Comparison of ENCODE assay signal across 8 cellular contexts in the genomic region with DNA sequence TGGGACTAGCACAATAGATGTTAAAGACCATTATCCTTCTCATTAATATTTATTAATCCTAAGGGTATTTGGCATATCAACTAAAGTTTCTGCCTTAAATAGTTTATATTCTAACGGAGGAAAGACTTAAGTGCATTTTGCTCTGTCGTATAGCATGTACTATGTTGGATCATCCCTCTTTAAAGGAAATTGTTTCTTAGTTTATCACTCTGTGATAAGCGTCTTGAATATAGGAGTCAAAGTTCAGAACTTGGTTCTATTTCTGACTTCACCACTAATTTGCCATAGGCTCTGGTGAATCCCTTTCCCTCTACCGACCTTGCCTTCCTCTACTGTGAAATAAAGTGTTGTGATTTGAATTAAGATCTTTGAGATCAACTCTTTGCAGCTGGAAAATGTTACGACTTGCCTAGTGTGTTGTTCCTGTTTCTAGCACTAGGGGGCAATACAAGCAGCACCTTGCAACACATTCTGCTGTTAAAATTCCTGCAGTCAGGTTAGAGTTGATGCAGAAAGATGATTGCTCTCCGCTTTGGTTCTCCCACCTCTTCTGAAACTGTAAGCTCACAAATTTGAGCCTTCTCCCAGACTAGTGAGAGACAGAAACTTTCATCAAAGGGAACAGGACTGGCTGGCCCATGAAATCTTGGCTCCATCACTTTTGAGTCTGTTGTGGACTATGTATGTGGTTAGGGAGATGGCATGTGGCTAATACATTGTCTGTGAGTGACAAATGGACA. TPM values are rescaled to one million over a fixed set of nuclear protein-coding genes. Genes with fewer than 3 reads are reported as not detected.
DNase-seq lines count a peak whose midpoint lies in the region; ATAC-seq and TF ChIP-seq lines count a peak whose summit lies in the region.

No MANE protein-coding gene starts in this region.

- no peak overlapping the region for H2AFZ ChIP-seq in hepatocyte

- WGBS in hepatocyte (ENCODE audit: low lambda C conversion rate, missing lambda C conversion rate), result 17% methylated on average over 6 of the region's 6 CpGs

- in situ Hi-C loops in astrocyte of the spinal cord (cut with HindIII; ENCODE audit: low sequenced_read_pairs), result no loop called here
- in situ Hi-C loops in gastrocnemius medialis (cut with MboI; ENCODE audit: low sequenced_read_pairs in 4 of 4), result loop anchor here (5.0 to 25.0 kb wide), 5 partner anchors 182 to 389 kb away; no protein-coding TSS in a partner anchor

- peak; percentile 88 for TF ChIP-seq CTCF in astrocyte of the spinal cord (IDR thresholded peaks at IDR 0.05; ENCODE audit: low read depth, low read length)
- TF ChIP-seq CTCF in hepatocyte (IDR thresholded peaks at IDR 0.05; ENCODE audit: poor library complexity), result peak; percentile 88
- peak; percentile 91 to 92 (median 92) for TF ChIP-seq CTCF in gastrocnemius medialis (IDR thresholded peaks at IDR 0.05 in 4 of 5, conservative IDR thresholded peaks at IDR 0.05 in 1 of 5)

- no peaks in the 10 kb centered on the region for H3K79me2 ChIP-seq in hepatocyte

- H3K4me1 ChIP-seq in SJCRH30 (0 out of 2 replicates have a peak, but pooled peaks cover 3% of the 10 kb centered on the region), hepatocyte (ENCODE audit: insufficient read depth) (no peaks in the 10 kb centered on the region), gastrocnemius medialis (peaks cover 13% of the 10 kb centered on the region in 2 donors)

- H4K20me1 ChIP-seq in hepatocyte (ENCODE audit: insufficient read depth, poor library complexity, severe bottlenecking), result no peaks in the 10 kb centered on the region

- no peak overlapping the region for H3K4me3 ChIP-seq in Jurkat, Clone E6-1 (ENCODE audit: low read length)
- H3K4me3 ChIP-seq in SJCRH30 (no peak overlapping the region), astrocyte of the spinal cord (ENCODE audit: low read depth, low read length) (no peak overlapping the region), hepatocyte (no peak overlapping the region), gastrocnemius medialis (no peak overlapping the region)

- TF ChIP-seq POLR2A in gastrocnemius medialis (IDR thresholded peaks at IDR 0.05), result no peak

- no peak overlapping the region for H3K27ac ChIP-seq in SJCRH30
- H3K27ac ChIP-seq in hepatocyte, result no peak overlapping the region
- no peak overlapping the region for H3K27ac ChIP-seq in gastrocnemius medialis

- no peaks in the 10 kb centered on the region for H3K36me3 ChIP-seq in SJCRH30
- no peaks in the 10 kb centered on the region for H3K36me3 ChIP-seq in hepatocyte (replicated peaks; ENCODE audit: insufficient read depth, low read depth)
- no peaks in the 10 kb centered on the region for H3K36me3 ChIP-seq in gastrocnemius medialis

- ATAC-seq in gastrocnemius medialis (peak; percentile 68 to 73), GM21825 (IDR thresholded peaks at IDR 0.05; ENCODE audit: unreplicated experiment) (no peak), GM21390 (IDR thresholded peaks at IDR 0.05; ENCODE audit: unreplicated experiment) (no peak)

- H3K27me3 ChIP-seq in SJCRH30, result no peaks in the 10 kb centered on the region
- H3K27me3 ChIP-seq in hepatocyte, result no peaks in the 10 kb centered on the region
- no peaks in the 10 kb centered on the region for H3K27me3 ChIP-seq in gastrocnemius medialis

- no peak overlapping the region for H3K4me2 ChIP-seq in hepatocyte

- intact Hi-C loops in gastrocnemius medialis (cut with DNase I; ENCODE audit: low total_unique reads), result loop anchor here (1.0 to 10.0 kb wide), 4 partner anchors 97 to 389 kb away; no protein-coding TSS in a partner anchor

- no peaks in the 10 kb centered on the region for H3K9me2 ChIP-seq in hepatocyte (replicated peaks; ENCODE audit: insufficient read depth)

- DNase-seq in ELF-1 (ENCODE audit: low read depth, low spot score), result peak; percentile 63
- peak; percentile 78 for DNase-seq in Jurkat, Clone E6-1 (ENCODE audit: low read depth, low spot score)
- DNase-seq in SJCRH30, result peak; percentile 40 to 77
- peak; percentile 77 for DNase-seq in astrocyte of the spinal cord (ENCODE audit: low read depth, low spot score)
- peak; percentile 74 for DNase-seq in hepatocyte (ENCODE audit: low spot score)
- DNase-seq in gastrocnemius medialis, result peak in 1 of 2 donors; percentile 24

- no peaks in the 10 kb centered on the region for H3K9me3 ChIP-seq in SJCRH30 (replicated peaks)
- no peaks in the 10 kb centered on the region for H3K9me3 ChIP-seq in hepatocyte (ENCODE audit: low read depth)
- H3K9me3 ChIP-seq in gastrocnemius medialis, result no peaks in the 10 kb centered on the region

RNA-seq across cellular contexts. Expression of gene ZNRF3, which starts 27.8 kb away (rescaled TPM):
- polyA plus RNA-seq in Jurkat, Clone E6-1 (2012; ENCODE audit: insufficient read depth, insufficient read length), result 2.8 TPM
- 9.1 and 9.7 TPM in 2 replicates for total RNA-seq in SJCRH30 (2014; rRNA removed; shearing (Covaris generic))
- 7.9 and 8.9 TPM in 2 replicates for total RNA-seq in hepatocyte
- polyA plus RNA-seq in hepatocyte, result 12.8 and 14.7 TPM in 2 replicates
- total RNA-seq in gastrocnemius medialis, result 10 to 100 TPM in 3 of 4 donors, 1 to 10 TPM in 1; 7.8 to 19.1 (median 11.1) TPM

RNA-seq across cellular contexts. Expression of gene XBP1, which starts 55.2 kb away (rescaled TPM):
- polyA plus RNA-seq in Jurkat, Clone E6-1 (2012; ENCODE audit: insufficient read depth, insufficient read length), result 37.2 TPM
- total RNA-seq in SJCRH30 (2014; rRNA removed; shearing (Covaris generic)), result 71.6 and 80.2 TPM in 2 replicates
- total RNA-seq in hepatocyte (376 and 397 TPM in 2 replicates), gastrocnemius medialis (100 to 1,000 TPM in 3 of 4 donors, 10 to 100 TPM in 1; 66.0 to 403 (median 115) TPM)
- polyA plus RNA-seq in hepatocyte, result 330 and 351 TPM in 2 replicates

Comparison
In these comparisons a context has a peak if more than half of its experiments do, and no peak if none do; other contexts are left out.
1. ATAC-seq: peak in gastrocnemius medialis (2 of 2); none in GM21825 (single experiment) and GM21390 (single experiment).
2. Peak in every context shown above with its lines, with median percentiles within 50 percentile points of each other: CTCF ChIP-seq.